In the genomic region with DNA sequence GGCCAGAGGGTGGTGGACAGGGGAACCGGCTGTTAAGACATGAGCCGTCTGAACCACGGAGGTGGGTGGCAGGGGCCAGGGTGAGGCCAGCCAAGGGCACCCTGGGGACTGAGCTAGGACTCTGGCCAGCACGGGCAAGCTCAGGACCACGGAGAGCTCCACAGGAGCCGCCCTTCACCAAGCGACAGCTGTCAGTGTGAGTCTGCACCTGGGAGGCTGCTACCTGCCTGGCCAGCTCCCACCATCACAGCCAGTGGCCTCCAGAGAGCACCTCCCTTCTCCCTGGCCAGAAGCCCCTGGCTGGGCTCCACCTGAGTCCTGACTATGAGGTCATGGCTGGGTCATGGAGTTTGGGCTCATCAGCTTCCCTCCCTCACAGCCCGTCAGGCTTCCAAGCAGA, we compare ENCODE assay signal across 1 cellular context.
TF ChIP-seq lines count a peak whose summit lies in the region.

No MANE protein-coding gene starts in this region.

TF ChIP-seq in A549, 52 proteins besides CTCF, POLR2A, EP300 and RAD21:
- TF ChIP-seq REST (IDR thresholded peaks at IDR 0.05) (peak; percentile 86), KDM5A (IDR thresholded peaks at IDR 0.05) (no peak)
